11 cellular contexts compared by ENCODE assay signal in genomic region chr5:151174612-151175101, GRCh38. TPM values are rescaled to one million over a fixed set of nuclear protein-coding genes. Genes with fewer than 3 reads are reported as not detected.
DNase-seq lines count a peak whose midpoint lies in the region; ATAC-seq lines count a peak whose summit lies in the region.
"Had no signal": no experiment of that assay in that cellular context is flagged by ENCODE, and none has a peak within 500 bp of the region (broad histone marks: within the 10 kb centered on the region; RNA-seq: fewer than 3 reads in every experiment).

No MANE protein-coding gene starts in this region.

- ATAC-seq in GM21717 (IDR thresholded peaks at IDR 0.05; ENCODE audit: unreplicated experiment): no peak
- ATAC-seq: body of pancreas had no signal

- no peaks in the 10 kb centered on the region for H3K9me3 Mint-ChIP-seq in activated T-helper 2 cell treated with anti-CD3 and anti-CD28 coated beads, Interferon-gamma antibody, Interleukin-2, Interleukin-4, amounts not matched to agents 10 μg/mL and 5 μg/mL and 100 μg/mL, durations not matched to agents 14 hours and 24 hours and 36 hours
- H3K9me3 Mint-ChIP-seq: type B pancreatic cell had no signal

- H3K27ac Mint-ChIP-seq in activated T-helper 2 cell treated with anti-CD3 and anti-CD28 coated beads, Interferon-gamma antibody, Interleukin-2, Interleukin-4, amounts not matched to agents 10 μg/mL and 5 μg/mL and 100 μg/mL, durations not matched to agents 14 hours and 24 hours and 36 hours: no peak overlapping the region
- H3K27ac Mint-ChIP-seq: type B pancreatic cell had no signal

- intact Hi-C loops in activated T-helper 2 cell treated with anti-CD3 and anti-CD28 coated beads, Interferon-gamma antibody, Interleukin-2, Interleukin-4, amounts not matched to agents 10 μg/mL and 5 μg/mL and 100 μg/mL, durations not matched to agents 14 hours and 24 hours and 36 hours (cut with micrococcal nuclease): no loop called here

- H3K27me3 Mint-ChIP-seq in activated T-helper 2 cell treated with anti-CD3 and anti-CD28 coated beads, Interferon-gamma antibody, Interleukin-2, Interleukin-4, amounts not matched to agents 10 μg/mL and 5 μg/mL and 100 μg/mL, durations not matched to agents 14 hours and 24 hours and 36 hours (ENCODE audit: low read depth): no peaks in the 10 kb centered on the region
- H3K27me3 Mint-ChIP-seq: type B pancreatic cell had no signal

- H3K4me1 Mint-ChIP-seq in activated T-helper 2 cell treated with anti-CD3 and anti-CD28 coated beads, Interferon-gamma antibody, Interleukin-2, Interleukin-4, amounts not matched to agents 10 μg/mL and 5 μg/mL and 100 μg/mL, durations not matched to agents 14 hours and 24 hours and 36 hours (ENCODE audit: low read depth): peaks cover 8% of the 10 kb centered on the region

- H3K27me3 ChIP-seq in iPS-20b (ENCODE audit: insufficient read depth, low read length) (no peaks in the 10 kb centered on the region), stomach smooth muscle (ENCODE audit: control insufficient read depth in 1 of 2, insufficient read depth in 2 of 2, low read length in 2 of 2) (no peaks in the 10 kb centered on the region)
- H3K27me3 ChIP-seq: body of pancreas had no signal

- no peaks in the 10 kb centered on the region; the same call in 1 of the 2 replicates for H3K4me1 ChIP-seq in ES-I3 (ENCODE audit: insufficient read depth, low read length)
- H3K4me1 ChIP-seq in iPS-20b (ENCODE audit: insufficient read depth, low read length): 0 out of 2 replicates have a peak, but pooled peaks cover 3% of the 10 kb centered on the region
- peaks cover 9% of the 10 kb centered on the region for H3K4me1 ChIP-seq in stomach smooth muscle (ENCODE audit: control insufficient read depth, insufficient read depth, low read length)
- H3K4me1 ChIP-seq: body of pancreas had no signal

- no peak overlapping the region for H3K4me3 ChIP-seq in iPS-20b (ENCODE audit: low read length)
- H3K4me3 ChIP-seq in stomach smooth muscle (ENCODE audit: low read length in 2 of 2): peak overlapping the region in 1 of 2 donors; percentile 49
- H3K4me3 ChIP-seq: body of pancreas had no signal

- no peak overlapping the region for H3K4me3 Mint-ChIP-seq in activated T-helper 2 cell treated with anti-CD3 and anti-CD28 coated beads, Interferon-gamma antibody, Interleukin-2, Interleukin-4, amounts not matched to agents 10 μg/mL and 5 μg/mL and 100 μg/mL, durations not matched to agents 14 hours and 24 hours and 36 hours (ENCODE audit: low read depth)
- H3K4me3 Mint-ChIP-seq: type B pancreatic cell had no signal

- peaks cover 12% of the 10 kb centered on the region for H3K36me3 Mint-ChIP-seq in activated T-helper 2 cell treated with anti-CD3 and anti-CD28 coated beads, Interferon-gamma antibody, Interleukin-2, Interleukin-4, amounts not matched to agents 10 μg/mL and 5 μg/mL and 100 μg/mL, durations not matched to agents 14 hours and 24 hours and 36 hours (ENCODE audit: low read depth)
- H3K36me3 Mint-ChIP-seq: type B pancreatic cell had no signal

- H3K27ac ChIP-seq in iPS-20b (ENCODE audit: low read length) (peak overlapping the region; percentile 38), stomach smooth muscle (ENCODE audit: low read length) (peak overlapping the region; percentile 41)
- H3K27ac ChIP-seq: body of pancreas had no signal

- H3K36me3 ChIP-seq in ES-I3 (ENCODE audit: insufficient read depth, low read length) (no peaks in the 10 kb centered on the region), iPS-20b (ENCODE audit: insufficient read depth, low read depth, low read length) (no peaks in the 10 kb centered on the region), stomach smooth muscle (ENCODE audit: control insufficient read depth in 2 of 2, insufficient read depth in 2 of 2, low read length in 2 of 2) (peaks cover 13% of the 10 kb centered on the region in 2 donors)

- H3K9me3 ChIP-seq in ES-I3 (ENCODE audit: control insufficient read depth, insufficient read depth, low read length): no peaks in the 10 kb centered on the region
- no peaks in the 10 kb centered on the region for H3K9me3 ChIP-seq in iPS-20b (ENCODE audit: insufficient read depth, low read depth, low read length)
- no peaks in the 10 kb centered on the region for H3K9me3 ChIP-seq in stomach smooth muscle (ENCODE audit: control insufficient read depth in 2 of 2, low read length in 2 of 2)
- H3K9me3 ChIP-seq: body of pancreas had no signal

- peak; percentile 97 for DNase-seq in NCI-H82 (lab: John Stamatoyannopoulos, UW)
- no peak for DNase-seq in activated T-helper 2 cell treated with anti-CD3 and anti-CD28 coated beads, Interferon-gamma antibody, Interleukin-2, Interleukin-4, amounts not matched to agents 10 μg/mL and 5 μg/mL and 100 μg/mL, durations not matched to agents 14 hours and 24 hours and 36 hours (ENCODE audit: low spot score)
- DNase-seq in superior temporal gyrus (ENCODE audit: extremely low spot score): no peak
- DNase-seq: NCI-H146; stimulated activated CD4-positive, alpha-beta T cell treated with anti-CD3 and anti-CD28 coated beads, Interleukin-4, amount 100 ng/mL, for 4 hours had no signal

- H3K9ac ChIP-seq in ES-I3 (ENCODE audit: low read depth, low read length): peak overlapping the region; percentile 26; the same call in 1 of the 2 replicates
- no peak overlapping the region for H3K9ac ChIP-seq in iPS-20b (ENCODE audit: low read depth, low read length)
- no peak overlapping the region for H3K9ac ChIP-seq in stomach smooth muscle (ENCODE audit: low read length in 2 of 2)

RNA-seq across cellular contexts. Expression of gene ANXA6, which starts 17.1 kb away (rescaled TPM):
- total RNA-seq in activated T-helper 2 cell treated with anti-CD3 and anti-CD28 coated beads, Interferon-gamma antibody, Interleukin-2, Interleukin-4, amounts not matched to agents 10 μg/mL and 5 μg/mL and 100 μg/mL, durations not matched to agents 14 hours and 24 hours and 36 hours: 560 and 569 TPM in 2 replicates

RNA-seq across cellular contexts. Expression of gene CCDC69, which starts 49.2 kb away (rescaled TPM):
- 29.8 and 31.4 TPM in 2 replicates for total RNA-seq in activated T-helper 2 cell treated with anti-CD3 and anti-CD28 coated beads, Interferon-gamma antibody, Interleukin-2, Interleukin-4, amounts not matched to agents 10 μg/mL and 5 μg/mL and 100 μg/mL, durations not matched to agents 14 hours and 24 hours and 36 hours
